In genomic region chr17:81049973-81050551, GRCh38 we compare ENCODE assay signal across 10 cellular contexts. TPM values are rescaled to one million over a fixed set of nuclear protein-coding genes. Genes with fewer than 3 reads are reported as not detected.
A peak's percentile ranks its signal among the peaks of the same experiment; 100 is the strongest.
DNase-seq lines count a peak whose midpoint lies in the region; ATAC-seq and TF ChIP-seq lines count a peak whose summit lies in the region.
"Had no signal": no experiment of that assay in that cellular context is flagged by ENCODE, and none has a peak within 500 bp of the region (broad histone marks: within the 10 kb centered on the region; RNA-seq: fewer than 3 reads in every experiment).

No MANE protein-coding gene starts in this region.

- peak overlapping the region; percentile 56 for H3K4me3 Mint-ChIP-seq in activated B cell treated with CpG ODN at 0.5 μM for 24 hours
- peak overlapping the region; percentile 54 for H3K4me3 Mint-ChIP-seq in stimulated activated effector memory CD8-positive, alpha-beta T cell treated with anti-CD3 and anti-CD28 coated beads, Interleukin-12 subunit alpha, Interleukin-12 subunit beta, amount 100 ng/mL, for 72 hours
- H3K4me3 Mint-ChIP-seq in activated naive CD4-positive, alpha-beta T cell treated with anti-CD3 and anti-CD28 coated beads, Interleukin-2, amount 10 ng/mL, durations not matched to agents 7 days and 5 days = no peak overlapping the region
- H3K4me3 Mint-ChIP-seq in activated naive CD8-positive, alpha-beta T cell treated with anti-CD3 and anti-CD28 coated beads, Interleukin-2, amount 50 U/mL, for 24 hours = no peak overlapping the region

- DNase-seq in HPDE6-E6E7 (ENCODE audit: extremely low spot score) (peak; percentile 90), activated B cell treated with CpG ODN at 0.5 μM for 24 hours (no peak), islet precursor cell (peak; percentile 79)
- no peak for DNase-seq in stimulated activated effector memory CD8-positive, alpha-beta T cell treated with anti-CD3 and anti-CD28 coated beads, Interleukin-12 subunit alpha, Interleukin-12 subunit beta, amount 100 ng/mL, for 72 hours (ENCODE audit: low spot score in 2 of 2)
- no peak for DNase-seq in activated naive CD4-positive, alpha-beta T cell treated with anti-CD3 and anti-CD28 coated beads, Interleukin-2, amount 50 U/mL, for 16 hours
- no peak for DNase-seq in activated naive CD4-positive, alpha-beta T cell treated with anti-CD3 and anti-CD28 coated beads, Interleukin-2, amount 10 ng/mL, durations not matched to agents 7 days and 5 days
- DNase-seq in activated naive CD8-positive, alpha-beta T cell treated with anti-CD3 and anti-CD28 coated beads, Interleukin-2, amount 50 U/mL, for 24 hours = no peak
- DNase-seq: activated T-cell treated with anti-CD3 and anti-CD28 coated beads for 4 hours, NCI-H69 had no signal

- peaks cover 10% of the 10 kb centered on the region for H3K27me3 Mint-ChIP-seq in activated B cell treated with CpG ODN at 0.5 μM for 24 hours
- H3K27me3 Mint-ChIP-seq in activated naive CD4-positive, alpha-beta T cell treated with anti-CD3 and anti-CD28 coated beads, Interleukin-2, amount 10 ng/mL, durations not matched to agents 7 days and 5 days = peaks cover 19% of the 10 kb centered on the region
- H3K27me3 Mint-ChIP-seq in activated naive CD8-positive, alpha-beta T cell treated with anti-CD3 and anti-CD28 coated beads, Interleukin-2, amount 50 U/mL, for 24 hours = no peaks in the 10 kb centered on the region

- CTCF ChIA-PET in activated B cell treated with CpG ODN at 0.5 μM for 24 hours (lab: Charles Lee) = interaction anchor here (0.5 kb wide), 1 partner anchor 276 kb away, joined by 3 read pairs; no protein-coding TSS in a partner anchor
- CTCF ChIA-PET in activated naive CD4-positive, alpha-beta T cell treated with anti-CD3 and anti-CD28 coated beads, Interleukin-2, amount 10 ng/mL, durations not matched to agents 7 days and 5 days (lab: Charles Lee) = interaction anchor here (1.1 to 1.7 kb wide), 3 partner anchors 9 to 44 kb away, joined by 3 read pairs; no protein-coding TSS in a partner anchor

- H3K9me3 Mint-ChIP-seq in activated B cell treated with CpG ODN at 0.5 μM for 24 hours = no peaks in the 10 kb centered on the region
- no peaks in the 10 kb centered on the region for H3K9me3 Mint-ChIP-seq in stimulated activated effector memory CD8-positive, alpha-beta T cell treated with anti-CD3 and anti-CD28 coated beads, Interleukin-12 subunit alpha, Interleukin-12 subunit beta, amount 100 ng/mL, for 72 hours
- no peaks in the 10 kb centered on the region for H3K9me3 Mint-ChIP-seq in activated naive CD4-positive, alpha-beta T cell treated with anti-CD3 and anti-CD28 coated beads, Interleukin-2, amount 10 ng/mL, durations not matched to agents 7 days and 5 days
- no peaks in the 10 kb centered on the region for H3K9me3 Mint-ChIP-seq in activated naive CD8-positive, alpha-beta T cell treated with anti-CD3 and anti-CD28 coated beads, Interleukin-2, amount 50 U/mL, for 24 hours

- ATAC-seq in activated B cell treated with CpG ODN at 0.5 μM for 24 hours (ENCODE audit: low read depth) = peak; percentile 56
- no peak for ATAC-seq in stimulated activated effector memory CD8-positive, alpha-beta T cell treated with anti-CD3 and anti-CD28 coated beads, Interleukin-12 subunit alpha, Interleukin-12 subunit beta, amount 100 ng/mL, for 72 hours
- ATAC-seq in GM18858 (IDR thresholded peaks at IDR 0.05; ENCODE audit: unreplicated experiment) = no peak
- no peak for ATAC-seq in activated naive CD8-positive, alpha-beta T cell treated with anti-CD3 and anti-CD28 coated beads, Interleukin-2, amount 50 U/mL, for 24 hours

- no peak for TF ChIP-seq CTCF in activated B cell treated with CpG ODN at 0.5 μM for 24 hours (IDR thresholded peaks at IDR 0.05)

- POLR2A ChIA-PET in activated B cell treated with CpG ODN at 0.5 μM for 24 hours (lab: Charles Lee) = no interaction called here

- no peak overlapping the region for H3K27ac Mint-ChIP-seq in activated B cell treated with CpG ODN at 0.5 μM for 24 hours
- H3K27ac Mint-ChIP-seq in stimulated activated effector memory CD8-positive, alpha-beta T cell treated with anti-CD3 and anti-CD28 coated beads, Interleukin-12 subunit alpha, Interleukin-12 subunit beta, amount 100 ng/mL, for 72 hours = peak overlapping the region; percentile 88
- no peak overlapping the region for H3K27ac Mint-ChIP-seq in activated naive CD4-positive, alpha-beta T cell treated with anti-CD3 and anti-CD28 coated beads, Interleukin-2, amount 10 ng/mL, durations not matched to agents 7 days and 5 days
- H3K27ac Mint-ChIP-seq in activated naive CD8-positive, alpha-beta T cell treated with anti-CD3 and anti-CD28 coated beads, Interleukin-2, amount 50 U/mL, for 24 hours = no peak overlapping the region

- peaks cover 8% of the 10 kb centered on the region for H3K4me1 Mint-ChIP-seq in activated B cell treated with CpG ODN at 0.5 μM for 24 hours
- H3K4me1 Mint-ChIP-seq in stimulated activated effector memory CD8-positive, alpha-beta T cell treated with anti-CD3 and anti-CD28 coated beads, Interleukin-12 subunit alpha, Interleukin-12 subunit beta, amount 100 ng/mL, for 72 hours = peaks cover 13% of the 10 kb centered on the region
- H3K4me1 Mint-ChIP-seq in activated naive CD4-positive, alpha-beta T cell treated with anti-CD3 and anti-CD28 coated beads, Interleukin-2, amount 10 ng/mL, durations not matched to agents 7 days and 5 days = peaks cover 8% of the 10 kb centered on the region
- H3K4me1 Mint-ChIP-seq in activated naive CD8-positive, alpha-beta T cell treated with anti-CD3 and anti-CD28 coated beads, Interleukin-2, amount 50 U/mL, for 24 hours = peaks cover 7% of the 10 kb centered on the region

- no peaks in the 10 kb centered on the region for H3K36me3 Mint-ChIP-seq in activated B cell treated with CpG ODN at 0.5 μM for 24 hours (ENCODE audit: low read depth)
- H3K36me3 Mint-ChIP-seq in stimulated activated effector memory CD8-positive, alpha-beta T cell treated with anti-CD3 and anti-CD28 coated beads, Interleukin-12 subunit alpha, Interleukin-12 subunit beta, amount 100 ng/mL, for 72 hours = no peaks in the 10 kb centered on the region
- no peaks in the 10 kb centered on the region for H3K36me3 Mint-ChIP-seq in activated naive CD4-positive, alpha-beta T cell treated with anti-CD3 and anti-CD28 coated beads, Interleukin-2, amount 10 ng/mL, durations not matched to agents 7 days and 5 days
- no peaks in the 10 kb centered on the region for H3K36me3 Mint-ChIP-seq in activated naive CD8-positive, alpha-beta T cell treated with anti-CD3 and anti-CD28 coated beads, Interleukin-2, amount 50 U/mL, for 24 hours (ENCODE audit: low read depth)

- intact Hi-C loops in activated B cell treated with CpG ODN at 0.5 μM for 24 hours (cut with micrococcal nuclease) = no loop called here

RNA-seq across cellular contexts. Expression of gene BAIAP2, which starts 15.1 kb away (rescaled TPM):
- total RNA-seq in activated B cell treated with CpG ODN at 0.5 μM for 24 hours = 5.3 and 6.8 TPM in 2 replicates

RNA-seq across cellular contexts. Expression of gene CHMP6, which starts 58.4 kb away (rescaled TPM):
- 35.1 and 36.6 TPM in 2 replicates for total RNA-seq in activated B cell treated with CpG ODN at 0.5 μM for 24 hours

Comparison
In these comparisons a context has a peak if more than half of its experiments do, and no peak if none do; other contexts are left out.
1. DNase-seq: peak in HPDE6-E6E7 (single experiment) and islet precursor cell (single experiment); none in activated B cell treated with CpG ODN at 0.5 μM for 24 hours (single experiment), stimulated activated effector memory CD8-positive, alpha-beta T cell treated with anti-CD3 and anti-CD28 coated beads, Interleukin-12 subunit alpha, Interleukin-12 subunit beta, amount 100 ng/mL, for 72 hours (0 of 2), activated naive CD4-positive, alpha-beta T cell treated with anti-CD3 and anti-CD28 coated beads, Interleukin-2, amount 50 U/mL, for 16 hours (single experiment), activated naive CD4-positive, alpha-beta T cell treated with anti-CD3 and anti-CD28 coated beads, Interleukin-2, amount 10 ng/mL, durations not matched to agents 7 days and 5 days (single experiment) and activated naive CD8-positive, alpha-beta T cell treated with anti-CD3 and anti-CD28 coated beads, Interleukin-2, amount 50 U/mL, for 24 hours (single experiment).
2. H3K4me3 Mint-ChIP-seq: peak in activated B cell treated with CpG ODN at 0.5 μM for 24 hours (single experiment) and stimulated activated effector memory CD8-positive, alpha-beta T cell treated with anti-CD3 and anti-CD28 coated beads, Interleukin-12 subunit alpha, Interleukin-12 subunit beta, amount 100 ng/mL, for 72 hours (single experiment); none in activated naive CD4-positive, alpha-beta T cell treated with anti-CD3 and anti-CD28 coated beads, Interleukin-2, amount 10 ng/mL, durations not matched to agents 7 days and 5 days (single experiment) and activated naive CD8-positive, alpha-beta T cell treated with anti-CD3 and anti-CD28 coated beads, Interleukin-2, amount 50 U/mL, for 24 hours (single experiment).